ENCODE assay signal across 8 cellular contexts in genomic region chr10:130190065-130190736, GRCh38. TPM values are rescaled to one million over a fixed set of nuclear protein-coding genes. Genes with fewer than 3 reads are reported as not detected.
A peak's percentile ranks its signal among the peaks of the same experiment; 100 is the strongest.
DNase-seq lines count a peak whose midpoint lies in the region; FAIRE-seq and TF ChIP-seq lines count a peak whose summit lies in the region.

No MANE protein-coding gene starts in this region.

- H3K27me3 Mint-ChIP-seq in astrocyte (ENCODE audit: low read depth, unreplicated experiment) = no peaks in the 10 kb centered on the region

- H2AFZ ChIP-seq in astrocyte (ENCODE audit: low read depth, low read length) (peak overlapping the region; percentile 87), hepatocyte (peak overlapping the region; percentile 71)

- no peaks in the 10 kb centered on the region for H3K9me3 Mint-ChIP-seq in astrocyte (ENCODE audit: unreplicated experiment)

- H3K27me3 ChIP-seq in GM06990 (replicated peaks; ENCODE audit: control insufficient read depth, insufficient read depth, low read length) = no peaks in the 10 kb centered on the region
- no peaks in the 10 kb centered on the region; the same call in 1 of the 2 replicates for H3K27me3 ChIP-seq in H7 (ENCODE audit: control insufficient read depth, insufficient read depth, low read length)
- no peaks in the 10 kb centered on the region for H3K27me3 ChIP-seq in astrocyte (ENCODE audit: insufficient read depth, low read length)
- H3K27me3 ChIP-seq in hepatocyte = no peaks in the 10 kb centered on the region
- peaks cover 2% of the 10 kb centered on the region for H3K27me3 ChIP-seq in rectal smooth muscle tissue (ENCODE audit: control insufficient read depth, insufficient read depth, low read length)
- H3K27me3 ChIP-seq in vagina = no peaks in the 10 kb centered on the region

- no peaks in the 10 kb centered on the region for H3K79me2 ChIP-seq in astrocyte (ENCODE audit: insufficient read depth, low read length)
- H3K79me2 ChIP-seq in hepatocyte = no peaks in the 10 kb centered on the region

- no peak for FAIRE-seq in astrocyte (lab: Jason Lieb, UNC)

- H3K9ac ChIP-seq in astrocyte (ENCODE audit: low read length) (peak overlapping the region; percentile 71), rectal smooth muscle tissue (ENCODE audit: low read length) (no peak overlapping the region)

- TF ChIP-seq CTCF in GM06990 (IDR thresholded peaks at IDR 0.05; ENCODE audit: insufficient read depth, low read length, poor library complexity, severe bottlenecking) = peak; percentile 68
- TF ChIP-seq CTCF in astrocyte (IDR thresholded peaks at IDR 0.05; ENCODE audit: insufficient read depth, low read depth, low read length) = peak; percentile 55
- peak; percentile 100 for TF ChIP-seq CTCF in hepatocyte (IDR thresholded peaks at IDR 0.05; ENCODE audit: poor library complexity)
- peak; percentile 99 to 100 (median 100) for TF ChIP-seq CTCF in vagina (IDR thresholded peaks at IDR 0.05)

- H3K9me2 ChIP-seq in hepatocyte (replicated peaks; ENCODE audit: insufficient read depth) = no peaks in the 10 kb centered on the region

- DNase-seq in GM06990 (ENCODE audit: extremely low read depth, insufficient read length) = peak; percentile 86
- peak; percentile 99 for DNase-seq in H7
- peak; percentile 41 for DNase-seq in M059J (ENCODE audit: low read depth)
- peak; percentile 74 to 85 (median 81) for DNase-seq in T-helper 1 cell
- peak; percentile 69 for DNase-seq in astrocyte (ENCODE audit: low read depth)
- peak; percentile 95 for DNase-seq in hepatocyte (ENCODE audit: low spot score)
- no peak for DNase-seq in vagina (ENCODE audit: extremely low spot score in 2 of 2)

- H3K36me3 ChIP-seq in GM06990 (ENCODE audit: control insufficient read depth, insufficient read depth, low read length) (peaks cover 6% of the 10 kb centered on the region), H7 (replicated peaks; ENCODE audit: control insufficient read depth, insufficient read depth, low read length) (peaks cover 4% of the 10 kb centered on the region), astrocyte (ENCODE audit: insufficient read depth, low read length) (peaks cover 9% of the 10 kb centered on the region), hepatocyte (replicated peaks; ENCODE audit: insufficient read depth, low read depth) (no peaks in the 10 kb centered on the region), rectal smooth muscle tissue (ENCODE audit: control insufficient read depth, insufficient read depth, low read length) (peaks cover 3% of the 10 kb centered on the region), vagina (peaks cover 0 to 7% of the 10 kb centered on the region in 2 donors)

- H3K4me1 ChIP-seq in astrocyte (ENCODE audit: insufficient read depth, low read length) (no peaks in the 10 kb centered on the region), hepatocyte (ENCODE audit: insufficient read depth) (peaks cover 3% of the 10 kb centered on the region), rectal smooth muscle tissue (ENCODE audit: control insufficient read depth, insufficient read depth, low read length) (no peaks in the 10 kb centered on the region), vagina (peaks cover 12% of the 10 kb centered on the region)

- no peak overlapping the region for H3K4me3 Mint-ChIP-seq in astrocyte (ENCODE audit: unreplicated experiment)

- H3K4me3 ChIP-seq in GM06990 (replicated peaks; ENCODE audit: low read depth, low read length) = peak overlapping the region; percentile 47
- H3K4me3 ChIP-seq in H7 (ENCODE audit: insufficient read depth, low read depth, low read length) = peak overlapping the region; percentile 60
- peak overlapping the region; percentile 57 for H3K4me3 ChIP-seq in astrocyte (ENCODE audit: insufficient read depth, low read depth, low read length)
- H3K4me3 ChIP-seq in hepatocyte = peak overlapping the region; percentile 55
- H3K4me3 ChIP-seq in rectal smooth muscle tissue (ENCODE audit: low read length) = peak overlapping the region; percentile 73
- peak overlapping the region; percentile 51 to 58 for H3K4me3 ChIP-seq in vagina

- peaks cover 8% of the 10 kb centered on the region for H3K36me3 Mint-ChIP-seq in astrocyte (ENCODE audit: low read depth, unreplicated experiment)

- intact Hi-C loops in vagina (cut with DNase I) = loop anchor here (10.0 kb wide), 1 partner anchor 1595 kb away; no protein-coding TSS in a partner anchor

- TF ChIP-seq POLR2A in vagina (IDR thresholded peaks at IDR 0.05) = no peak

- H3K27ac Mint-ChIP-seq in astrocyte (ENCODE audit: unreplicated experiment) = no peak overlapping the region

- H3K27ac ChIP-seq in astrocyte (ENCODE audit: low read depth, low read length) (no peak overlapping the region), hepatocyte (no peak overlapping the region), rectal smooth muscle tissue (ENCODE audit: low read depth, low read length) (no peak overlapping the region), vagina (no peak overlapping the region)

- WGBS in hepatocyte (ENCODE audit: low lambda C conversion rate, missing lambda C conversion rate) = 5% methylated on average over 66 of the region's 81 CpGs

- peak overlapping the region; percentile 88 for H3K4me2 ChIP-seq in astrocyte (ENCODE audit: low read length)
- peak overlapping the region; percentile 90 for H3K4me2 ChIP-seq in hepatocyte

- no peaks in the 10 kb centered on the region for H3K9me3 ChIP-seq in astrocyte (ENCODE audit: insufficient read depth, low read depth, low read length)
- no peaks in the 10 kb centered on the region for H3K9me3 ChIP-seq in hepatocyte (ENCODE audit: low read depth)
- no peaks in the 10 kb centered on the region for H3K9me3 ChIP-seq in vagina

- H3K4me1 Mint-ChIP-seq in astrocyte (ENCODE audit: low read depth, unreplicated experiment) = peaks cover 5% of the 10 kb centered on the region

- H4K20me1 ChIP-seq in astrocyte (ENCODE audit: insufficient read depth, low read length) (peaks cover 5% of the 10 kb centered on the region), hepatocyte (ENCODE audit: insufficient read depth, poor library complexity, severe bottlenecking) (no peaks in the 10 kb centered on the region)

RNA-seq across cellular contexts. Expression of gene GLRX3, which starts 54.0 kb away (rescaled TPM):
- total RNA-seq in H7 (2014; rRNA removed; shearing (Covaris generic)) = 151 and 161 TPM in 2 replicates
- total RNA-seq in M059J (2014; rRNA removed; shearing (Covaris generic)) = 168 and 179 TPM in 2 replicates
- total RNA-seq in astrocyte (116 and 137 TPM in 2 replicates), hepatocyte (86.5 and 100 TPM in 2 replicates), vagina (41.3 TPM)
- polyA plus RNA-seq in hepatocyte = 90.6 and 95.5 TPM in 2 replicates

Comparison
In these comparisons a context has a peak if more than half of its experiments do, and no peak if none do; other contexts are left out.
1. DNase-seq: peak in GM06990 (single experiment), H7 (single experiment), M059J (single experiment), T-helper 1 cell (5 of 5), astrocyte (single experiment) and hepatocyte (single experiment); none in vagina (0 of 2).
2. Peak in every context shown above with its lines, with median percentiles within 50 percentile points of each other: H3K4me3 ChIP-seq and CTCF ChIP-seq.